ENCODE assay signal across 16 cellular contexts in genomic region chr2:127528487-127528886, GRCh38. TPM values are rescaled to one million over a fixed set of nuclear protein-coding genes. Genes with fewer than 3 reads are reported as not detected.
DNase-seq lines count a peak whose midpoint lies in the region; ATAC-seq and TF ChIP-seq lines count a peak whose summit lies in the region.
"Had no signal": no experiment of that assay in that cellular context is flagged by ENCODE, and none has a peak within 500 bp of the region (broad histone marks: within the 10 kb centered on the region; RNA-seq: fewer than 3 reads in every experiment).

No MANE protein-coding gene starts in this region.

- H3K79me2 ChIP-seq in mesendoderm (ENCODE audit: control insufficient read depth, insufficient read depth, low read length), result peaks cover 26% of the 10 kb centered on the region

- H3K79me1 ChIP-seq in mesendoderm (ENCODE audit: low read length), result peaks cover 4% of the 10 kb centered on the region

- peak; percentile 7 for DNase-seq in H7
- no peak for DNase-seq in Panc1 (ENCODE audit: low read depth, low spot score)
- DNase-seq in mesendoderm, result peak; percentile 85
- no peak for DNase-seq in breast epithelium (ENCODE audit: low spot score in 2 of 2)
- DNase-seq in GM20000 (ENCODE audit: low spot score), result no peak
- no peak for DNase-seq in activated CD4-positive, alpha-beta T cell treated with anti-CD3 and anti-CD28 coated beads for 1 hour
- DNase-seq: activated gamma-delta T cell, MM.1S, NCI-H2081, NCI-H526 had no signal

- H3K18ac ChIP-seq in mesendoderm (ENCODE audit: low read length), result no peak overlapping the region

- peak overlapping the region; percentile 35 for H3K56ac ChIP-seq in mesendoderm (ENCODE audit: low read length)

- no peak overlapping the region for H2BK120ac ChIP-seq in mesendoderm (ENCODE audit: low read depth, low read length)

- no peak for TF ChIP-seq POLR2A in breast epithelium (IDR thresholded peaks at IDR 0.05)

- H3K9ac ChIP-seq in BLaER1 treated with 17β-estradiol and CSF1 and Interleukin-3, amounts not matched to agents 10 nM and 100 nM, result no peak overlapping the region
- no peak overlapping the region for H3K9ac ChIP-seq in mesendoderm (ENCODE audit: low read length)

- H4K20me1 ChIP-seq in BLaER1 treated with 17β-estradiol and CSF1 and Interleukin-3, amounts not matched to agents 10 nM and 100 nM, result peaks cover 8 to 13% (median 11%) of the 10 kb centered on the region in 11 experiments; a peak in 17 of 22 replicates

- H2BK15ac ChIP-seq in mesendoderm (replicated peaks; ENCODE audit: low read depth), result no peak overlapping the region

- POLR2A ChIA-PET in Panc1 (lab: Charles Lee), result interaction anchor here (0.6 kb wide), 1 partner anchor 114 kb away, joined by 5 read pairs; no protein-coding TSS in a partner anchor

- peak; percentile 27; the same call in 1 of the 2 replicates for TF ChIP-seq CTCF in Panc1 (IDR thresholded peaks at IDR 0.05)
- TF ChIP-seq CTCF in breast epithelium (IDR thresholded peaks at IDR 0.05), result no peak
- TF ChIP-seq CTCF in GM20000 (IDR thresholded peaks at IDR 0.05; ENCODE audit: extremely low read depth, missing control alignments), result no peak

- H3K36me3 ChIP-seq in BLaER1 treated with 17β-estradiol and CSF1 and Interleukin-3, amounts not matched to agents 10 nM and 100 nM, result peaks cover 2 to 12% (median 8%) of the 10 kb centered on the region in 11 experiments; a peak in 21 of 22 replicates
- H3K36me3 ChIP-seq in H7 (replicated peaks; ENCODE audit: control insufficient read depth, insufficient read depth, low read length) (no peaks in the 10 kb centered on the region), Panc1 (ENCODE audit: control insufficient read depth, insufficient read depth, low read length) (peaks cover 8% of the 10 kb centered on the region), mesendoderm (ENCODE audit: control insufficient read depth, insufficient read depth, low read length) (no peaks in the 10 kb centered on the region), breast epithelium (no peaks in the 10 kb centered on the region)
- H3K36me3 ChIP-seq: ascending aorta had no signal

- H3K4me1 ChIP-seq in BLaER1 treated with 17β-estradiol and CSF1 and Interleukin-3, amounts not matched to agents 10 nM and 100 nM, result peaks cover 22 to 33% (median 26%) of the 10 kb centered on the region in 10 experiments
- H3K4me1 ChIP-seq in Panc1 (ENCODE audit: control insufficient read depth, insufficient read depth, low read length) (peaks cover 20% of the 10 kb centered on the region), mesendoderm (ENCODE audit: control insufficient read depth, low read depth, low read length) (peaks cover 11% of the 10 kb centered on the region), breast epithelium (no peaks in the 10 kb centered on the region)

- H4K5ac ChIP-seq in mesendoderm (ENCODE audit: low read length), result no peak overlapping the region

- H4K8ac ChIP-seq in mesendoderm (ENCODE audit: low read depth, low read length), result no peak overlapping the region

- no peak for ATAC-seq in Panc1
- no peak for ATAC-seq in GM18907 (IDR thresholded peaks at IDR 0.05; ENCODE audit: unreplicated experiment)
- ATAC-seq: HCT116; natural killer cell treated with Interleukin-12 subunit alpha and Interleukin-12 subunit beta and Interleukin-15 and Interleukin-18, amount 100 ng/mL, for 72 hours had no signal

- H3K27me3 ChIP-seq in BLaER1 treated with 17β-estradiol and CSF1 and Interleukin-3, amounts not matched to agents 10 nM and 100 nM, result no peaks in the 10 kb centered on the region
- H3K27me3 ChIP-seq in H7 (ENCODE audit: control insufficient read depth, insufficient read depth, low read length), result no peaks in the 10 kb centered on the region
- H3K27me3 ChIP-seq in Panc1 (ENCODE audit: control insufficient read depth, insufficient read depth, low read length), result no peaks in the 10 kb centered on the region
- H3K27me3 ChIP-seq in mesendoderm (ENCODE audit: insufficient read depth, low read length, poor library complexity), result no peaks in the 10 kb centered on the region
- H3K27me3 ChIP-seq in breast epithelium, result no peaks in the 10 kb centered on the region
- H3K27me3 ChIP-seq: ascending aorta had no signal

- no peak overlapping the region for H3K23ac ChIP-seq in mesendoderm (ENCODE audit: low read length)

- in situ Hi-C loops in Panc1 (cut with HindIII; ENCODE audit: low pct_unique_long_range_greater_than_20kb, low sequenced_read_pairs), result no loop called here

- CTCF ChIA-PET in Panc1 (lab: Charles Lee), result interaction anchor here (1.7 kb wide), 1 partner anchor 122 kb away, joined by 3 read pairs; no protein-coding TSS in a partner anchor

- WGBS in mesendoderm (ENCODE audit: extremely low coverage, insufficient coverage, low lambda C conversion rate), result no CpG with 5 or more reads among the region's 4 CpGs

- peaks cover 0 to 10% (median 7%) of the 10 kb centered on the region in 11 experiments; a peak in 9 of 22 replicates for H3K9me3 ChIP-seq in BLaER1 treated with 17β-estradiol and CSF1 and Interleukin-3, amounts not matched to agents 10 nM and 100 nM (replicated peaks in 1 of 11)
- H3K9me3 ChIP-seq in Panc1 (ENCODE audit: control insufficient read depth, insufficient read depth, low read depth, low read length), result no peaks in the 10 kb centered on the region
- H3K9me3 ChIP-seq in breast epithelium, result no peaks in the 10 kb centered on the region
- H3K9me3 ChIP-seq: ascending aorta had no signal

- H3K27ac ChIP-seq in BLaER1 treated with 17β-estradiol and CSF1 and Interleukin-3, amounts not matched to agents 10 nM and 100 nM, result peak overlapping the region in 4 of 11 experiments; percentile 94 to 98 (median 96); a peak in 4 of 22 replicates
- no peak overlapping the region for H3K27ac ChIP-seq in Panc1 (ENCODE audit: low read length)
- peak overlapping the region; percentile 85 for H3K27ac ChIP-seq in mesendoderm (ENCODE audit: low read depth, low read length)
- no peak overlapping the region for H3K27ac ChIP-seq in breast epithelium
- H3K27ac ChIP-seq: ascending aorta, coronary artery had no signal

- H3K4me3 ChIP-seq in BLaER1 treated with 17β-estradiol and CSF1 and Interleukin-3, amounts not matched to agents 10 nM and 100 nM, result no peak overlapping the region
- no peak overlapping the region for H3K4me3 ChIP-seq in H7 (ENCODE audit: insufficient read depth, low read depth, low read length)
- H3K4me3 ChIP-seq in Panc1 (ENCODE audit: low read depth in 2 of 2, low read length in 2 of 2), result no peak overlapping the region
- H3K4me3 ChIP-seq in mesendoderm (ENCODE audit: low read length), result no peak overlapping the region
- no peak overlapping the region for H3K4me3 ChIP-seq in breast epithelium
- H3K4me3 ChIP-seq: ascending aorta, coronary artery had no signal

- no peak overlapping the region for H2AK5ac ChIP-seq in mesendoderm (ENCODE audit: low read length)

- H2BK5ac ChIP-seq in mesendoderm (ENCODE audit: low read length), result peak overlapping the region; percentile 2

- BruUV-seq in Panc1 (replicated peaks; lab: Mats Ljungman, UMichigan), result no TSS peak

- H3K4ac ChIP-seq in mesendoderm (ENCODE audit: low read depth, low read length), result no peak overlapping the region

- peak overlapping the region in 6 of 11 experiments; percentile 0 to 92 (median 82); a peak in 4 of 22 replicates for H3K4me2 ChIP-seq in BLaER1 treated with 17β-estradiol and CSF1 and Interleukin-3, amounts not matched to agents 10 nM and 100 nM
- no peak overlapping the region for H3K4me2 ChIP-seq in mesendoderm (ENCODE audit: low read length)

- intact Hi-C loops in Panc1 (cut with micrococcal nuclease; ENCODE audit: unreplicated experiment) (no loop called here), breast epithelium (cut with DNase I; ENCODE audit: low total_unique reads) (no loop called here)

RNA-seq across cellular contexts. Expression of gene IWS1, which starts 2.2 kb away (rescaled TPM):
- total RNA-seq in H7 (2014; rRNA removed; shearing (Covaris generic)), result 66.4 and 85.8 TPM in 2 replicates
- 48.6 TPM for total RNA-seq in Panc1 (2021; ENCODE audit: unreplicated experiment)
- 42.4 TPM for polyA plus RNA-seq in Panc1 (2012; ENCODE audit: insufficient read length)
- polyA plus RNA-seq in mesendoderm (2013, experiment 1 of 2), result 56.1 TPM
- polyA plus RNA-seq in mesendoderm (2013, experiment 2 of 2), result 56.7 TPM
- 10 to 100 TPM; 24.0 to 51.8 (median 43.2) TPM for total RNA-seq in breast epithelium

RNA-seq across cellular contexts. Expression of gene MYO7B, which starts 7.0 kb away (rescaled TPM):
- not detected in 2 replicates for total RNA-seq in H7 (2014; rRNA removed; shearing (Covaris generic))
- total RNA-seq in Panc1 (2021; ENCODE audit: unreplicated experiment), result 0.15 TPM
- 0.12 TPM for polyA plus RNA-seq in Panc1 (2012; ENCODE audit: insufficient read length)
- 0.01 TPM for polyA plus RNA-seq in mesendoderm (2013, experiment 1 of 2)
- 0.03 TPM for polyA plus RNA-seq in mesendoderm (2013, experiment 2 of 2)
- total RNA-seq in breast epithelium, result 1 to 10 TPM in 1 of 3 donors, under 1 TPM in 1, not detected in 1; 0.32 to 2.3 TPM
- total RNA-seq: natural killer cell treated with Interleukin-12 subunit alpha and Interleukin-12 subunit beta and Interleukin-15 and Interleukin-18, amount 100 ng/mL, for 72 hours had no signal

Comparison
In these comparisons a context has a peak if more than half of its experiments do, and no peak if none do; other contexts are left out.
1. DNase-seq: peak in H7 (single experiment) and mesendoderm (single experiment); none in Panc1 (single experiment), breast epithelium (0 of 2), GM20000 (single experiment) and activated CD4-positive, alpha-beta T cell treated with anti-CD3 and anti-CD28 coated beads for 1 hour (single experiment).